ENCODE assay signal across 8 cellular contexts in genomic region chr4:125313497-125313896, GRCh38. TPM values are rescaled to one million over a fixed set of nuclear protein-coding genes. Genes with fewer than 3 reads are reported as not detected.
DNase-seq lines count a peak whose midpoint lies in the region; ATAC-seq, FAIRE-seq and TF ChIP-seq lines count a peak whose summit lies in the region.

No MANE protein-coding gene starts in this region.

- no TSS peak for BruUV-seq in Caco-2 (replicated peaks; lab: Mats Ljungman, UMichigan)

- H3K27me3 ChIP-seq in Caco-2 (replicated peaks; ENCODE audit: control insufficient read depth, insufficient read depth, low read length) = no peaks in the 10 kb centered on the region
- H3K27me3 ChIP-seq in osteoblast (ENCODE audit: insufficient read depth, low read length) = peaks cover 2% of the 10 kb centered on the region

- no peak overlapping the region for H3K27ac ChIP-seq in osteoblast (ENCODE audit: low read depth, low read length)

- H3K4me3 ChIP-seq in Caco-2 (ENCODE audit: low read depth, low read length) = no peak overlapping the region
- H3K4me3 ChIP-seq in fibroblast of the aortic adventitia (ENCODE audit: low read depth, low read length) = no peak overlapping the region
- no peak overlapping the region for H3K4me3 ChIP-seq in osteoblast (ENCODE audit: insufficient read depth, low read length)

- DNase-seq in Caco-2 (peak in 1 of 2 experiments; percentile 74), NCI-H2171 (lab: John Stamatoyannopoulos, UW) (peak; percentile 52), fibroblast of the aortic adventitia (ENCODE audit: low read depth) (peak; percentile 95), osteoblast (ENCODE audit: insufficient read length, low spot score, missing footprints) (peak; percentile 89)
- DNase-seq in stimulated activated CD4-positive, alpha-beta T cell treated with anti-CD3 and anti-CD28 coated beads, Interleukin-4, amount 100 ng/mL, for 4 hours = no peak

- intact Hi-C loops in Caco-2 (cut with micrococcal nuclease; ENCODE audit: unreplicated experiment) = loop anchor here (1.0 to 10.0 kb wide), 6 partner anchors 119 to 1291 kb away; no protein-coding TSS in a partner anchor

- H2AFZ ChIP-seq in osteoblast (ENCODE audit: low read length) = peak overlapping the region; percentile 7

- H3K4me3 Mint-ChIP-seq in Caco-2 (ENCODE audit: unreplicated experiment) = no peak overlapping the region

- no peaks in the 10 kb centered on the region for H3K9me3 ChIP-seq in Caco-2
- H3K9me3 ChIP-seq in osteoblast (ENCODE audit: low read depth, low read length) = no peaks in the 10 kb centered on the region

- peaks cover 22% of the 10 kb centered on the region for H3K79me2 ChIP-seq in osteoblast (ENCODE audit: insufficient read depth, low read length)

- no peaks in the 10 kb centered on the region for H3K9me3 Mint-ChIP-seq in Caco-2 (ENCODE audit: unreplicated experiment)

- H3K27me3 Mint-ChIP-seq in Caco-2 (ENCODE audit: insufficient read depth, unreplicated experiment) = no peaks in the 10 kb centered on the region

- no peaks in the 10 kb centered on the region for H3K4me1 Mint-ChIP-seq in Caco-2 (ENCODE audit: low read depth, unreplicated experiment)

- FAIRE-seq in TTC549 (lab: Jason Lieb, UNC) = peak; percentile 97

- H3K4me1 ChIP-seq in Caco-2 = 0 out of 2 replicates have a peak, but pooled peaks cover 7% of the 10 kb centered on the region
- H3K4me1 ChIP-seq in osteoblast (ENCODE audit: insufficient read depth, low read length) = peaks cover 16% of the 10 kb centered on the region

- H3K27ac Mint-ChIP-seq in Caco-2 (ENCODE audit: unreplicated experiment) = no peak overlapping the region

- POLR2A ChIA-PET in Caco-2 (lab: Charles Lee) = no interaction called here

- peaks cover 12% of the 10 kb centered on the region for H3K36me3 Mint-ChIP-seq in Caco-2 (ENCODE audit: insufficient read depth, unreplicated experiment)

- CTCF ChIA-PET in Caco-2 (lab: Charles Lee) = no interaction called here

- H3K36me3 ChIP-seq in Caco-2 (ENCODE audit: control insufficient read depth, insufficient read depth, low read length) (no peaks in the 10 kb centered on the region), osteoblast (ENCODE audit: insufficient read depth, low read length) (no peaks in the 10 kb centered on the region)

- TF ChIP-seq CTCF in Caco-2 (IDR thresholded peaks at IDR 0.05; ENCODE audit: insufficient read depth in 1 of 2, low read depth in 1 of 2, low read length in 1 of 2, severe bottlenecking in 1 of 2, unreplicated experiment in 1 of 2) = peak; percentile 72 to 78
- TF ChIP-seq CTCF in fibroblast of the aortic adventitia (IDR thresholded peaks at IDR 0.05; ENCODE audit: insufficient read depth, low read length) = peak; percentile 81
- peak; percentile 90 for TF ChIP-seq CTCF in osteoblast (IDR thresholded peaks at IDR 0.05; ENCODE audit: extremely low read depth, low read depth, low read length)

- H3K4me2 ChIP-seq in osteoblast (ENCODE audit: insufficient read depth, low read length) = peak overlapping the region; percentile 99

- peak; percentile 63 for ATAC-seq in GM18873 (IDR thresholded peaks at IDR 0.05; ENCODE audit: low FRiP score, unreplicated experiment)
- peak; percentile 55 for ATAC-seq in HG03175 (IDR thresholded peaks at IDR 0.05; ENCODE audit: unreplicated experiment)

- peaks cover 2% of the 10 kb centered on the region for H4K20me1 ChIP-seq in osteoblast (ENCODE audit: insufficient read depth, low read length)

RNA-seq across cellular contexts. Expression of gene FAT4, which starts 1.3 kb away (rescaled TPM):
- total RNA-seq in Caco-2 (2022) (0.05 TPM in 1 of 2 replicates, not detected in the other), fibroblast of the aortic adventitia (ENCODE audit: low replicate concordance) (29.2 and 32.8 TPM in 2 replicates), osteoblast (27.9 and 31.2 TPM in 2 replicates)

Comparison
In these comparisons a context has a peak if more than half of its experiments do, and no peak if none do; other contexts are left out.
1. DNase-seq: peak in NCI-H2171 (single experiment), fibroblast of the aortic adventitia (single experiment) and osteoblast (single experiment); none in stimulated activated CD4-positive, alpha-beta T cell treated with anti-CD3 and anti-CD28 coated beads, Interleukin-4, amount 100 ng/mL, for 4 hours (0 of 2).
2. RNA of gene FAT4, which starts 1.3 kb away (total RNA-seq): 29.2 to 32.8 TPM in fibroblast of the aortic adventitia and 27.9 to 31.2 TPM in osteoblast; 0.05 TPM in Caco-2; every median in the first group is over 10 times any median in the second.
3. Peak in every context shown above with its lines, with median percentiles within 50 percentile points of each other: CTCF ChIP-seq.